In the genomic region with DNA sequence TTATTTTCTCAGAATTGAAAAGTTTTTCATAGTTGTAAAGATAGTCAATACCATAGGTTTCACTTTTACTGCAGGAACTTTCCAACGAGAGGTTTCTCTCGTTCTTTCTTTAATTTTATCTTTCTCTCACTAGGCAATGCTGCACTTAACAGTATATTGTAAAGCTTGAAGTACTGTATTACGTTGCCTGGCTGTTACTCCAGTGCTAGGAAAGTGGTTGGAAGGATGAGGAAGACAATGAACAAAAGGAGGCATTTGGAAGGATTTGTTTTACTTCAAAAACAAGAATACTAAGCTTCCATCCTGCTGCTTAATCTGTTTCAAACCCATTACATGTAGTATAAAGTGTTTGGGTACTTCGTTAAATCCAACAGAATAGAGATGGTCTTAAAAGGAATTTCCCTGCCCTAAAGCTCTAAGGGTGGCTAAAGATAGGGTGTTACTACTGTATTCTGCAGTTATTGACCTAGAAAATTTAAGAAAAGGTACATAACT, we compare ENCODE assay signal across 8 cellular contexts. TPM values are rescaled to one million over a fixed set of nuclear protein-coding genes. Genes with fewer than 3 reads are reported as not detected.
DNase-seq lines count a peak whose midpoint lies in the region; ATAC-seq lines count a peak whose summit lies in the region.

No MANE protein-coding gene starts in this region.

- H3K4me3 Mint-ChIP-seq in activated CD4-positive, alpha-beta memory T cell treated with anti-CD3 and anti-CD28 coated beads for 36 hours = peak overlapping the region; percentile 96

- no peaks in the 10 kb centered on the region for H3K27me3 ChIP-seq in right cardiac atrium (ENCODE audit: control insufficient read depth, insufficient read depth)

- CTCF ChIA-PET in activated CD4-positive, alpha-beta memory T cell treated with anti-CD3 and anti-CD28 coated beads for 36 hours (lab: Charles Lee) = interaction anchor here (0.6 to 2.4 kb wide), 4 partner anchors 69 to 255 kb away, joined by 3 to 8 read pairs (median 5); no protein-coding TSS in a partner anchor

- H3K27me3 Mint-ChIP-seq in activated CD4-positive, alpha-beta memory T cell treated with anti-CD3 and anti-CD28 coated beads for 36 hours = no peaks in the 10 kb centered on the region

- H3K4me3 ChIP-seq in right cardiac atrium (ENCODE audit: low read length) (peak overlapping the region; percentile 47), skin epidermis (peak overlapping the region; percentile 70 to 97 (median 85))

- intact Hi-C loops in Right ventricle myocardium superior (cut with DNase I) = loop anchor here (5.0 kb wide), 1 partner anchor 131 kb away; a partner anchor contains a TSS
- intact Hi-C loops in cardiac septum (cut with DNase I) = loop anchor here (5.0 to 10.0 kb wide), 2 partner anchors 131 to 268 kb away; a partner anchor contains a TSS
- intact Hi-C loops in activated CD4-positive, alpha-beta memory T cell treated with anti-CD3 and anti-CD28 coated beads for 36 hours (cut with micrococcal nuclease) = loop anchor here (1.0 to 5.0 kb wide), 12 partner anchors 21 to 701 kb away; a partner anchor contains a TSS
- intact Hi-C loops in right cardiac atrium (cut with DNase I) = loop anchor here in 1 of 4 donors (10.0 kb wide), 1 partner anchor 298 kb away; no protein-coding TSS in a partner anchor

- no peaks in the 10 kb centered on the region for H3K9me3 ChIP-seq in right cardiac atrium (ENCODE audit: control insufficient read depth, low read length)

- POLR2A ChIA-PET in activated CD4-positive, alpha-beta memory T cell treated with anti-CD3 and anti-CD28 coated beads for 36 hours (lab: Charles Lee) = interaction anchor here (0.8 to 3.5 kb wide), 7 partner anchors 21 to 628 kb away, joined by 3 to 14 read pairs (median 4); no protein-coding TSS in a partner anchor

- H3K36me3 Mint-ChIP-seq in activated CD4-positive, alpha-beta memory T cell treated with anti-CD3 and anti-CD28 coated beads for 36 hours = no peaks in the 10 kb centered on the region

- DNase-seq in Right ventricle myocardium superior (no peak), cardiac septum (ENCODE audit: low spot score) (no peak), right cardiac atrium (no peak), cerebellar cortex (ENCODE audit: low spot score) (no peak), iPS-NIHi11 (ENCODE audit: low spot score) (no peak)
- DNase-seq in activated CD4-positive, alpha-beta memory T cell treated with anti-CD3 and anti-CD28 coated beads for 36 hours = no peak

- H3K27ac ChIP-seq in right cardiac atrium (ENCODE audit: low read length) = no peak overlapping the region
- H3K27ac ChIP-seq in skin epidermis = peak overlapping the region in 19 of 21 experiments; percentile 43 to 94 (median 82)

- H3K4me1 Mint-ChIP-seq in activated CD4-positive, alpha-beta memory T cell treated with anti-CD3 and anti-CD28 coated beads for 36 hours (ENCODE audit: low read depth) = peaks cover 47% of the 10 kb centered on the region

- H3K27ac Mint-ChIP-seq in activated CD4-positive, alpha-beta memory T cell treated with anti-CD3 and anti-CD28 coated beads for 36 hours = peak overlapping the region; percentile 96

- no peaks in the 10 kb centered on the region for H3K9me3 Mint-ChIP-seq in activated CD4-positive, alpha-beta memory T cell treated with anti-CD3 and anti-CD28 coated beads for 36 hours

- 7% methylated on average over 4 of the region's 4 CpGs for WGBS in right cardiac atrium

- ATAC-seq in Right ventricle myocardium superior (ENCODE audit: poor library complexity) (peak; percentile 27), right cardiac atrium (peak; percentile 6 to 18), HG02588 (IDR thresholded peaks at IDR 0.05; ENCODE audit: unreplicated experiment) (no peak)

- no peaks in the 10 kb centered on the region for H3K4me1 ChIP-seq in right cardiac atrium (ENCODE audit: control insufficient read depth, insufficient read depth, low read length)

RNA-seq across cellular contexts. Expression of a gene that starts 0.6 kb away (rescaled TPM):
- total RNA-seq in Right ventricle myocardium superior (18.7 TPM), cardiac septum (23.1 TPM), right cardiac atrium (10 to 100 TPM; 23.5 to 33.8 (median 29.8) TPM)
- 10 to 100 TPM; 29.4 to 29.6 TPM for total RNA-seq in activated CD4-positive, alpha-beta memory T cell treated with anti-CD3 and anti-CD28 coated beads for 36 hours
- 14.3 TPM for polyA plus RNA-seq in right cardiac atrium
